In the genomic region with DNA sequence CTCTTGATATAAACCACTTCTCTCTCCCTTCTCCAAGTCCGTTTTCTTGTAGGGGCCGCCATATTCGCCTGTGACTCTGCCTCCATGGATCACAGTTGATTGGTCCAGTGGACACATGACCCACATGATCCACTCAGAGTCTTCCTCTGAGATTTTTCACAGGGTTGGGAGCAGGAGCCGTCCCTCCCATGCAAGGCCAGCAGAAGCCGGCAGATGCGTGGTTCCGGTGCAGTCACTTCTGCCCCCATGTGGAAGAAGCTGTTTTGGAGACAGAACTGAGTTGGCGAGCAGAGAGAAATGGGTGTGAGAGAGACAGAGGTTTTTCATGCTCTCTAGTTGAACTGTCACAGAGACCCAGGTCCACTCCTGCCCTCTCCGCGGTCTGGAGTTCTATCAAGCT, we compare ENCODE assay signal across 14 cellular contexts.
DNase-seq lines count a peak whose midpoint lies in the region; ATAC-seq and TF ChIP-seq lines count a peak whose summit lies in the region.
"Had no signal": no experiment of that assay in that cellular context is flagged by ENCODE, and none has a peak within 500 bp of the region (broad histone marks: within the 10 kb centered on the region; RNA-seq: fewer than 3 reads in every experiment).

No MANE protein-coding gene starts in this region.

- no peak for ATAC-seq in HG03442 (IDR thresholded peaks at IDR 0.05; ENCODE audit: unreplicated experiment)
- ATAC-seq: natural killer cell had no signal

- DNase-seq in AG09319 (ENCODE audit: extremely low read depth, low read depth) = no peak
- peak; percentile 33 for DNase-seq in HT-29 (ENCODE audit: low spot score)
- DNase-seq in amniotic epithelial cell (ENCODE audit: low read depth) = peak; percentile 50
- peak; percentile 60 for DNase-seq in iPS-NIHi11 (ENCODE audit: low spot score)
- DNase-seq in DMS153 (lab: John Stamatoyannopoulos, UW) = no peak
- no peak for DNase-seq in coronary artery (ENCODE audit: low spot score)
- no peak for DNase-seq in NCI-H345 treated with DMSO at 0.1 percent for 48 hours (lab: John Stamatoyannopoulos, UW; ENCODE audit: unreplicated experiment)
- DNase-seq: activated CD4-positive, alpha-beta T cell treated with anti-CD3 and anti-CD28 coated beads for 48 hours; activated naive CD4-positive, alpha-beta T cell treated with anti-CD3 and anti-CD28 coated beads, Interleukin-2, amount 10 ng/mL, durations not matched to agents 7 days and 5 days; effector CD4-positive, alpha-beta T cell; natural killer cell; NCI-H2171 treated with DMSO at 0.1 percent for 48 hours; SHP77 treated with DMSO at 0.1 percent for 48 hours had no signal

- no peak overlapping the region for H3K27ac ChIP-seq in coronary artery

- TF ChIP-seq CTCF in AG09319 (IDR thresholded peaks at IDR 0.05; ENCODE audit: low read depth, low read length) = peak; percentile 35
- TF ChIP-seq CTCF in coronary artery (IDR thresholded peaks at IDR 0.05) = no peak

- no peak overlapping the region for H3K4me3 ChIP-seq in coronary artery

Comparison
In these comparisons a context has a peak if more than half of its experiments do, and no peak if none do; other contexts are left out.
1. DNase-seq: peak in HT-29 (single experiment), amniotic epithelial cell (single experiment) and iPS-NIHi11 (single experiment); none in AG09319 (single experiment), DMS153 (single experiment), coronary artery (single experiment) and NCI-H345 treated with DMSO at 0.1 percent for 48 hours (single experiment).